In the genomic region with DNA sequence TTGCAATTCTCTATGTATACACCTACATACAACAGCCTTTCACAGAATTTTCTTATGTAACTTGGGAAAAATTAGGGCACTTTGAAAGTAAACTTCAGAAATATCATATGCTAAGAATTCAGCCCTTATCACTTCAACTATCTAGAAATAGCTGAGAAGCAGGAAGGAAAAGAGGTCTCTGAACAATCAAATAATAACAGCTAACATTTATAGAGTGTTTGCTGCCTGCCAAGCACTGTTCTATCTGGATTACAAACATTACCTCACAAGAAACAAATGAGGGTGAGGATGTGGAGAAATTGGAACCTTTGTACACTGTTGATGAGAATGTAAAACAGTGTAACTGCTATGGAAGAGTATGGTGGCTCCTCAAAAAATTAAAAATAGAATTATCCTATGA, we compare ENCODE assay signal across 32 cellular contexts. TPM values are rescaled to one million over a fixed set of nuclear protein-coding genes. Genes with fewer than 3 reads are reported as not detected.
"Had no signal": no experiment of that assay in that cellular context is flagged by ENCODE, and none has a peak within 500 bp of the region (broad histone marks: within the 10 kb centered on the region; RNA-seq: fewer than 3 reads in every experiment).

No MANE protein-coding gene starts in this region.

- H3K27ac ChIP-seq: ascending aorta, PC-9, WERI-Rb-1 had no signal

- H3K27ac Mint-ChIP-seq: activated CD8-positive, alpha-beta T cell treated with anti-CD3 and anti-CD28 coated beads for 36 hours; activated naive CD8-positive, alpha-beta T cell treated with anti-CD3 and anti-CD28 coated beads, Interleukin-2, amount 50 U/mL, for 24 hours; activated T-cell treated with anti-CD3 and anti-CD28 coated beads, Interleukin-2, amount 50 U/mL, for 72 hours; activated T-helper 2 cell treated with anti-CD3 and anti-CD28 coated beads, Interferon-gamma antibody, Interleukin-2, Interleukin-4, amounts not matched to agents 10 μg/mL and 5 μg/mL and 100 μg/mL, durations not matched to agents 14 hours and 24 hours and 36 hours; T-helper 1 cell treated with Interleukin-12 subunit alpha and Interleukin-12 subunit beta and Interleukin-4 antibody, amounts not matched to agents 30 μg/mL and 1 μg/mL, for 36 hours had no signal

- ATAC-seq: activated CD4-positive, CD25-positive, alpha-beta regulatory T cell treated with anti-CD3 and anti-CD28 coated beads, Interleukin-2, amount 50 U/mL, for 24 hours; activated CD8-positive, alpha-beta T cell treated with anti-CD3 and anti-CD28 coated beads for 36 hours; activated naive CD8-positive, alpha-beta T cell treated with anti-CD3 and anti-CD28 coated beads, Interleukin-2, amount 50 U/mL, for 24 hours; activated T-cell treated with anti-CD3 and anti-CD28 coated beads, Interleukin-2, amount 50 U/mL, for 72 hours; body of pancreas had no signal

- H3K27me3 Mint-ChIP-seq: activated CD8-positive, alpha-beta T cell treated with anti-CD3 and anti-CD28 coated beads for 36 hours; activated naive CD8-positive, alpha-beta T cell treated with anti-CD3 and anti-CD28 coated beads, Interleukin-2, amount 50 U/mL, for 24 hours had no signal

- H3K4me3 Mint-ChIP-seq: activated CD8-positive, alpha-beta T cell treated with anti-CD3 and anti-CD28 coated beads for 36 hours; activated naive CD8-positive, alpha-beta T cell treated with anti-CD3 and anti-CD28 coated beads, Interleukin-2, amount 50 U/mL, for 24 hours; T-helper 1 cell treated with Interleukin-12 subunit alpha and Interleukin-12 subunit beta and Interleukin-4 antibody, amounts not matched to agents 30 μg/mL and 1 μg/mL, for 36 hours had no signal

- DNase-seq: activated CD4-positive, alpha-beta T cell treated with anti-CD3 and anti-CD28 coated beads for 4 hours; activated CD8-positive, alpha-beta memory T cell treated with anti-CD3 and anti-CD28 coated beads, Interleukin-2, amount 50 U/mL, for 4 hours; activated naive CD4-positive, alpha-beta T cell treated with anti-CD3 and anti-CD28 coated beads, Interleukin-2, amount 50 U/mL, for 16 hours; activated naive CD8-positive, alpha-beta T cell treated with anti-CD3 and anti-CD28 coated beads, Interleukin-2, amount 50 U/mL, for 24 hours; activated T-cell treated with anti-CD3 and anti-CD28 coated beads, Interleukin-2, amount 50 U/mL, for 72 hours; amniotic stem cell; body of pancreas; central memory CD4-positive, alpha-beta T cell; IMR-90; KG1; MG63; NCI-H1092 treated with DMSO at 0.1 percent for 48 hours; NCI-H1417 treated with DMSO at 0.1 percent for 48 hours; NCI-H1694; NCI-H2029; NCI-H2107; NCI-H2171 treated with DMSO at 0.1 percent for 48 hours; NCI-H226; NCI-H526 treated with DMSO at 0.1 percent for 48 hours; NCI-H82; PC-9; SHP77 treated with DMSO at 0.1 percent for 48 hours; WERI-Rb-1 had no signal

RNA-seq across cellular contexts. Expression of a gene that starts 44.0 kb away (rescaled TPM):
- total RNA-seq: activated CD8-positive, alpha-beta T cell treated with anti-CD3 and anti-CD28 coated beads for 36 hours; activated T-cell treated with anti-CD3 and anti-CD28 coated beads, Interleukin-2, amount 50 U/mL, for 72 hours; activated T-helper 2 cell treated with anti-CD3 and anti-CD28 coated beads, Interferon-gamma antibody, Interleukin-2, Interleukin-4, amounts not matched to agents 10 μg/mL and 5 μg/mL and 100 μg/mL, durations not matched to agents 14 hours and 24 hours and 36 hours; ascending aorta; body of pancreas; bronchial epithelial cell; IMR-90; LHCN-M2; NCI-H460; PC-9; SK-MEL-5 had no signal
